ENCODE assay signal across 8 cellular contexts in genomic region chr5:8457187-8458037, GRCh38.
DNase-seq lines count a peak whose midpoint lies in the region; ATAC-seq and TF ChIP-seq lines count a peak whose summit lies in the region.

No MANE protein-coding gene starts in this region.

- 82 to 90% methylated on average over 47 to 74 of the region's 74 CpGs for WGBS in endodermal cell (ENCODE audit: insufficient coverage in 1 of 2, insufficient read length in 1 of 2), 2 experiments

- peaks cover 14% of the 10 kb centered on the region for H3K9me3 Mint-ChIP-seq in endodermal cell

- H3K4me3 ChIP-seq in endodermal cell (ENCODE audit: low read length): no peak overlapping the region

- peak overlapping the region; percentile 56 for H3K27ac ChIP-seq in endodermal cell (ENCODE audit: low read depth, low read length)

- H3K9me3 ChIP-seq in endodermal cell (ENCODE audit: control insufficient read depth, low read length): no peaks in the 10 kb centered on the region

- peaks cover 4% of the 10 kb centered on the region for H3K36me3 Mint-ChIP-seq in endodermal cell (ENCODE audit: low read depth)

- H3K4me3 Mint-ChIP-seq in endodermal cell: peak overlapping the region; percentile 43

- ATAC-seq in HG02943 (IDR thresholded peaks at IDR 0.05; ENCODE audit: low read depth, unreplicated experiment): peak; percentile 94

- no peaks in the 10 kb centered on the region for H3K36me3 ChIP-seq in endodermal cell (ENCODE audit: control insufficient read depth, insufficient read depth, low read length)

- H3K27ac Mint-ChIP-seq in endodermal cell: no peak overlapping the region

- no peaks in the 10 kb centered on the region for H3K4me1 Mint-ChIP-seq in endodermal cell

- no peaks in the 10 kb centered on the region for H3K27me3 ChIP-seq in endodermal cell (ENCODE audit: control insufficient read depth, insufficient read depth, low read length, poor library complexity, severe bottlenecking)

- no peak for TF ChIP-seq CTCF in GM10266 (IDR thresholded peaks at IDR 0.05; ENCODE audit: control insufficient read depth, insufficient read depth, low read depth, missing control alignments)
- TF ChIP-seq CTCF in endodermal cell (conservative IDR thresholded peaks at IDR 0.05): no peak

- H3K9ac ChIP-seq in endodermal cell (ENCODE audit: extremely low read depth, low read length, poor library complexity, severe bottlenecking): no peak overlapping the region

- no peaks in the 10 kb centered on the region for H3K4me1 ChIP-seq in endodermal cell (ENCODE audit: control insufficient read depth, insufficient read depth, low read length)

- DNase-seq in GM10266 (ENCODE audit: extremely low spot score) (peak; percentile 36), NCI-H2196 treated with DMSO at 0.1 percent for 48 hours (lab: John Stamatoyannopoulos, UW; ENCODE audit: unreplicated experiment) (peak; percentile 94), endodermal cell (no peak), midbrain (lab: John Stamatoyannopoulos, UW) (peak; percentile 82), UCSD-AML1 (lab: John Stamatoyannopoulos, UW; ENCODE audit: unreplicated experiment) (no peak)
- peak; percentile 55 for DNase-seq in activated CD8-positive, alpha-beta memory T cell treated with anti-CD3 and anti-CD28 coated beads, Interleukin-2, amount 50 U/mL, for 1 hour (ENCODE audit: extremely low read depth)
- DNase-seq in stimulated activated CD8-positive, alpha-beta memory T cell treated with anti-CD3 and anti-CD28 coated beads, Interleukin-4, amount 100 ng/mL, for 24 hours (ENCODE audit: low read depth): peak; percentile 75

- no peaks in the 10 kb centered on the region for H3K27me3 Mint-ChIP-seq in endodermal cell (ENCODE audit: insufficient read depth)

Comparison
In these comparisons a context has a peak if more than half of its experiments do, and no peak if none do; other contexts are left out.
1. DNase-seq: peak in GM10266 (single experiment), NCI-H2196 treated with DMSO at 0.1 percent for 48 hours (single experiment), activated CD8-positive, alpha-beta memory T cell treated with anti-CD3 and anti-CD28 coated beads, Interleukin-2, amount 50 U/mL, for 1 hour (single experiment), midbrain (single experiment) and stimulated activated CD8-positive, alpha-beta memory T cell treated with anti-CD3 and anti-CD28 coated beads, Interleukin-4, amount 100 ng/mL, for 24 hours (single experiment); none in endodermal cell (single experiment) and UCSD-AML1 (single experiment).